ENCODE assay signal across 8 cellular contexts in the genomic region with DNA sequence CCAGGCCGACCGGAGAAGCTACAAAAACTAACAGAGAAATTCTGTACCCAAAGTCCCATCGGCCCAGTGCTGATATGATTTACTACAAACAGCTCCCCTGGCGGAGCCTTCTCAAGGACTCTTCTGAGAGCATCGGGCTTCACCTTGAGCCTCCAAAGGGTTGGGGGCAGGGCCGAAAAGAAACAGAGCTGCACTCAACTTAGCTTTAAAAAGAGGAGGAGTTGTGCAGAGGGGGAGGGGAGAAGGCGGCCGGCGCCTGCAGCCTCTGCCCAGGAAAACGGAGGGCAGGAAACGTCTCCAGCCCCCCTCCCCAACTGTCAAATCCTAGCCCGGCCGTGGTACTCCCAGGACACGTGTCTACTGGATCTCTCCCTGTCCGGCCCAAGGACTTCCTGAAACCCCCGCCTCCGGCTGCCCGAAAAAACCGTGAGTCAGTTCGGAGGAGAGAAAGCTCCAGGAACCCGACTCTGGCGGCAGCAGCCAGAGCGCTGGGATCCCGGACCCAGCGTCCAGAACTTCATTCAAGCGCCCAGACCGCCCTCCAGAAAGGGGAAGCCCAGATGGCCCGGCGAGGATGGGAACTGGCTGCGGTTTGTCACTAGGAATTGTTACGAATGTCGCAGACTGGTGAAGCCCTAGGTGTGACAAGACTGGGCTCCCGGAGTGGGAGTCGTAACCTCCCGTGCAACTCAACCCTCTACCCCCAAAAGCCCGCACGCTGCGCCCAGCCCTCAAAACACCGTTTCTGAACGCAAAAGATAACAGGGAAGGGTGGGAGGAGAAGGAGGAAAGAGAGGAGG. TPM values are rescaled to one million over a fixed set of nuclear protein-coding genes. Genes with fewer than 3 reads are reported as not detected.
DNase-seq lines count a peak whose midpoint lies in the region; ATAC-seq and TF ChIP-seq lines count a peak whose summit lies in the region.

No MANE protein-coding gene starts in this region.

- peak; percentile 44 for TF ChIP-seq CTCF in BJ (IDR thresholded peaks at IDR 0.05; ENCODE audit: insufficient read depth, low read depth, low read length)
- TF ChIP-seq CTCF in activated CD8-positive, alpha-beta T cell treated with anti-CD3 and anti-CD28 coated beads for 36 hours (IDR thresholded peaks at IDR 0.05), result no peak
- peak; percentile 34 for TF ChIP-seq CTCF in foreskin fibroblast (IDR thresholded peaks at IDR 0.05; ENCODE audit: low read depth, low read length)
- peak; percentile 35 to 44 (median 40) for TF ChIP-seq CTCF in nephron (IDR thresholded peaks at IDR 0.05; ENCODE audit: unreplicated experiment in 3 of 3)

- peak overlapping the region; percentile 17 for H3K4me3 Mint-ChIP-seq in activated CD8-positive, alpha-beta T cell treated with anti-CD3 and anti-CD28 coated beads for 36 hours
- H3K4me3 Mint-ChIP-seq in nephron, result peak overlapping the region; percentile 88 to 97 (median 93)

- H3K4me3 ChIP-seq in BJ (ENCODE audit: low read depth, low read length), result peak overlapping the region; percentile 45
- H3K4me3 ChIP-seq in foreskin fibroblast (ENCODE audit: low read depth in 1 of 2, low read length in 2 of 2), result peak overlapping the region; percentile 58 to 90

- H3K27ac Mint-ChIP-seq in activated CD8-positive, alpha-beta T cell treated with anti-CD3 and anti-CD28 coated beads for 36 hours, result no peak overlapping the region
- peak overlapping the region; percentile 84 to 98 (median 95) for H3K27ac Mint-ChIP-seq in nephron

- H3K36me3 ChIP-seq in BJ (ENCODE audit: control insufficient read depth, insufficient read depth, low read length), result no peaks in the 10 kb centered on the region

- POLR2A ChIA-PET in BJ (lab: Charles Lee), result interaction anchor here (0.5 to 0.7 kb wide), 2 partner anchors 10 to 22 kb away, joined by 3 read pairs; no protein-coding TSS in a partner anchor
- POLR2A ChIA-PET in activated CD8-positive, alpha-beta T cell treated with anti-CD3 and anti-CD28 coated beads for 36 hours (lab: Charles Lee), result no interaction called here

- peaks cover 7% of the 10 kb centered on the region for H3K4me1 Mint-ChIP-seq in activated CD8-positive, alpha-beta T cell treated with anti-CD3 and anti-CD28 coated beads for 36 hours (ENCODE audit: low read depth)
- H3K4me1 Mint-ChIP-seq in nephron, result peaks cover 24% of the 10 kb centered on the region

- H3K36me3 Mint-ChIP-seq in activated CD8-positive, alpha-beta T cell treated with anti-CD3 and anti-CD28 coated beads for 36 hours (ENCODE audit: low read depth), result no peaks in the 10 kb centered on the region
- no peaks in the 10 kb centered on the region for H3K36me3 Mint-ChIP-seq in nephron (ENCODE audit: low read depth)

- peaks cover 50% of the 10 kb centered on the region for H3K27me3 Mint-ChIP-seq in activated CD8-positive, alpha-beta T cell treated with anti-CD3 and anti-CD28 coated beads for 36 hours
- no peaks in the 10 kb centered on the region for H3K27me3 Mint-ChIP-seq in nephron (ENCODE audit: low read depth)

- intact Hi-C loops in activated CD8-positive, alpha-beta T cell treated with anti-CD3 and anti-CD28 coated beads for 36 hours (cut with micrococcal nuclease), result no loop called here

- H3K9me3 Mint-ChIP-seq in activated CD8-positive, alpha-beta T cell treated with anti-CD3 and anti-CD28 coated beads for 36 hours, result no peaks in the 10 kb centered on the region
- no peaks in the 10 kb centered on the region for H3K9me3 Mint-ChIP-seq in nephron

- DNase-seq in BJ (ENCODE audit: low read depth) (peak; percentile 17), LoVo (ENCODE audit: low spot score) (peak; percentile 19), foreskin fibroblast (peak; percentile 66 to 87), mesenteric fat pad (ENCODE audit: low spot score) (no peak)
- DNase-seq in activated CD8-positive, alpha-beta T cell treated with anti-CD3 and anti-CD28 coated beads for 36 hours, result peak; percentile 21

- peaks cover 2% of the 10 kb centered on the region for H3K27me3 ChIP-seq in BJ (ENCODE audit: control insufficient read depth, insufficient read depth, low read length)

- CTCF ChIA-PET in BJ (lab: Yijun Ruan, JAX), result interaction anchor here (0.8 to 2.2 kb wide), 7 partner anchors 8 to 440 kb away, joined by 3 to 6 read pairs (median 3); no protein-coding TSS in a partner anchor
- CTCF ChIA-PET in activated CD8-positive, alpha-beta T cell treated with anti-CD3 and anti-CD28 coated beads for 36 hours (lab: Charles Lee), result interaction anchor here (0.9 to 1.7 kb wide), 2 partner anchors 12 to 454 kb away, joined by 3 to 6 read pairs; no protein-coding TSS in a partner anchor

- ATAC-seq in GM18519 (IDR thresholded peaks at IDR 0.05; ENCODE audit: low FRiP score, unreplicated experiment) (peak; percentile 65), HG03571 (IDR thresholded peaks at IDR 0.05; ENCODE audit: unreplicated experiment) (no peak)
- peak; percentile 56 for ATAC-seq in activated CD8-positive, alpha-beta T cell treated with anti-CD3 and anti-CD28 coated beads for 36 hours

RNA-seq across cellular contexts. Expression of gene ADAMTS3, which starts 1.0 kb away (rescaled TPM):
- polyA plus RNA-seq in BJ (2011; rRNA removed), result 0.70 and 1.0 TPM in 2 replicates
- polyA minus RNA-seq in BJ (2011; rRNA and poly(A)+ RNA removed), result 1.3 and 1.7 TPM in 2 replicates
- not detected for total RNA-seq in activated CD8-positive, alpha-beta T cell treated with anti-CD3 and anti-CD28 coated beads for 36 hours
- 2.1 TPM for total RNA-seq in mesenteric fat pad
